ENCODE assay signal across 12 cellular contexts in genomic region chr17:49136335-49136734, GRCh38. TPM values are rescaled to one million over a fixed set of nuclear protein-coding genes. Genes with fewer than 3 reads are reported as not detected.
"Had no signal": no experiment of that assay in that cellular context is flagged by ENCODE, and none has a peak within 500 bp of the region (broad histone marks: within the 10 kb centered on the region; RNA-seq: fewer than 3 reads in every experiment).

No MANE protein-coding gene starts in this region.

- ATAC-seq: HepG2, K562 had no signal

- H3K4me3 Mint-ChIP-seq: IgD-negative memory B cell had no signal

- FAIRE-seq: HepG2, HTR-8/SVneo, K562 had no signal

- H3K27ac ChIP-seq: HL-60, KMS-11 had no signal

- DNase-seq: IMR-90, Karpas-422, KBM-7, KG1 had no signal

- H3K4me3 ChIP-seq: K562 had no signal

- H3K36me3 Mint-ChIP-seq: IgD-negative memory B cell had no signal

- H3K27ac Mint-ChIP-seq: IgD-negative memory B cell had no signal

- H3K4me2 ChIP-seq: KMS-11 had no signal

RNA-seq across cellular contexts. Expression of gene B4GALNT2, which starts 3.8 kb away (rescaled TPM):
- total RNA-seq: HepG2, HT-29, HT1080, IMR-90, K562 had no signal
- polyA plus RNA-seq: HepG2, IgD-negative memory B cell, IMR-90, K562 had no signal
